In the genomic region with DNA sequence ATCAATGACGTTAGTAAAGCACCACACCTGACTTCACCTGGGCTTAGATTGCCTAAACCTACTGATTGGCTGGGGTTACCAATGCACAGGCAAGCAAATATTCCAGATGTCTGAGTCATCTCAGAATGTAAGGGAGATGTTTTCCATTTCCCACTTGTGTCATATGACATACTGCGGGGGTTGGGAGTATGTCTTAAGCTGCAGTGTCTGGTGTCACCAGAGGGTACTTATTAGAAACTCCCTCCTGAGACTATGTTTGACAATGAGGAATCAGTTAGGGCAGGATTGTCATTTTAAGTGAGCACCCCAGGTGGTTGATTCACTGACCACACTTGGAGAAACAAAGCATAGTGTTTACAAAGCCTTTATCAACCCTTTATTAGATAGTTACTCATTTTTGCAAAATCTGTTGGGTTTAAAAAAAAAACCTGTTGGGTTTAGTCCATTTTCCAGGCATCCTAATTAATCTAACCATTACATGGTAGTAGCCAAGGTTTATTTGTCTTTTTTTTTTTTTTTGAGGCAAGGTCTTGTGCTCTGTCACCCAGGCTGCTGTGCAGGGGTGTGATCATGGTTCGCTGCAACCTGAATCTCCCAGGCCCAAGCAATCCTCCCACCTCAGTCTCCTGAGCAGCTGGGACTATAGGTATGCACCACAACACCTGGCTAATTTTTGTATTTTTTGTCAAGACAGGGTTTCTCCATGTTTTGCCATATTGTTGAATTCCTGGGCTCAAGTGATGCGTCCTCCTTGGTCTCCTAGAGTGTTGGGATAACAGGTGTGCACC, we compare ENCODE assay signal across 8 cellular contexts.
DNase-seq lines count a peak whose midpoint lies in the region; TF ChIP-seq lines count a peak whose summit lies in the region.

No MANE protein-coding gene starts in this region.

- H3K4me2 ChIP-seq in osteoblast (ENCODE audit: insufficient read depth, low read length) = peak overlapping the region; percentile 30

- H3K4me3 ChIP-seq in cardiac fibroblast (replicated peaks in 1 of 2; ENCODE audit: low read depth in 2 of 2, low read length in 2 of 2) (no peak overlapping the region), osteoblast (ENCODE audit: insufficient read depth, low read length) (no peak overlapping the region)

- H3K4me3 Mint-ChIP-seq in T-helper 2 cell treated with Interferon-gamma antibody and Interleukin-4, amounts not matched to agents 5 μg/mL and 100 μg/mL, for 36 hours = no peak overlapping the region

- no peak overlapping the region for H3K27ac Mint-ChIP-seq in T-helper 2 cell treated with Interferon-gamma antibody and Interleukin-4, amounts not matched to agents 5 μg/mL and 100 μg/mL, for 36 hours

- DNase-seq in NCI-H82 (lab: John Stamatoyannopoulos, UW) = peak; percentile 67
- DNase-seq in NCI-H82 treated with DMSO at 0.1 percent for 48 hours (lab: John Stamatoyannopoulos, UW; ENCODE audit: unreplicated experiment) = no peak
- DNase-seq in NCI-H2107 treated with DMSO at 0.1 percent for 48 hours (lab: John Stamatoyannopoulos, UW; ENCODE audit: unreplicated experiment) = peak; percentile 30
- peak; percentile 51 to 80 for DNase-seq in cardiac fibroblast (ENCODE audit: low read depth in 2 of 2)
- DNase-seq in osteoblast (ENCODE audit: insufficient read length, low spot score, missing footprints) = no peak
- DNase-seq in T-helper 2 cell treated with Interferon-gamma antibody and Interleukin-4, amounts not matched to agents 5 μg/mL and 100 μg/mL, for 36 hours (ENCODE audit: low spot score) = no peak
- no peak for DNase-seq in NCI-H187 (lab: John Stamatoyannopoulos, UW)
- no peak for DNase-seq in NCI-H187 treated with DMSO at 0.1 percent for 48 hours (lab: John Stamatoyannopoulos, UW)

- H3K79me2 ChIP-seq in osteoblast (ENCODE audit: insufficient read depth, low read length) = peaks cover 70% of the 10 kb centered on the region

- no peaks in the 10 kb centered on the region for H3K27me3 Mint-ChIP-seq in T-helper 2 cell treated with Interferon-gamma antibody and Interleukin-4, amounts not matched to agents 5 μg/mL and 100 μg/mL, for 36 hours (ENCODE audit: low read depth)

- H3K4me1 Mint-ChIP-seq in T-helper 2 cell treated with Interferon-gamma antibody and Interleukin-4, amounts not matched to agents 5 μg/mL and 100 μg/mL, for 36 hours (ENCODE audit: low read depth) = peaks cover 40% of the 10 kb centered on the region

- H3K9me3 Mint-ChIP-seq in T-helper 2 cell treated with Interferon-gamma antibody and Interleukin-4, amounts not matched to agents 5 μg/mL and 100 μg/mL, for 36 hours = peaks cover 1% of the 10 kb centered on the region

- H3K27ac ChIP-seq in osteoblast (ENCODE audit: low read depth, low read length) = peak overlapping the region; percentile 57

- no peaks in the 10 kb centered on the region for H4K20me1 ChIP-seq in osteoblast (ENCODE audit: insufficient read depth, low read length)

- no peak overlapping the region for H2AFZ ChIP-seq in osteoblast (ENCODE audit: low read length)

- peaks cover 68% of the 10 kb centered on the region for H3K4me1 ChIP-seq in osteoblast (ENCODE audit: insufficient read depth, low read length)

- H3K27me3 ChIP-seq in osteoblast (ENCODE audit: insufficient read depth, low read length) = no peaks in the 10 kb centered on the region

- H3K36me3 Mint-ChIP-seq in T-helper 2 cell treated with Interferon-gamma antibody and Interleukin-4, amounts not matched to agents 5 μg/mL and 100 μg/mL, for 36 hours (ENCODE audit: low read depth) = peaks cover 55% of the 10 kb centered on the region

- TF ChIP-seq CTCF in cardiac fibroblast (IDR thresholded peaks at IDR 0.05; ENCODE audit: low read depth, low read length) (no peak), osteoblast (IDR thresholded peaks at IDR 0.05; ENCODE audit: extremely low read depth, low read depth, low read length) (no peak)

- H3K9me3 ChIP-seq in osteoblast (ENCODE audit: low read depth, low read length) = no peaks in the 10 kb centered on the region

- H3K36me3 ChIP-seq in osteoblast (ENCODE audit: insufficient read depth, low read length) = no peaks in the 10 kb centered on the region

Comparison
In these comparisons a context has a peak if more than half of its experiments do, and no peak if none do; other contexts are left out.
1. DNase-seq: peak in NCI-H82 (single experiment), NCI-H2107 treated with DMSO at 0.1 percent for 48 hours (single experiment) and cardiac fibroblast (2 of 2); none in NCI-H82 treated with DMSO at 0.1 percent for 48 hours (single experiment), osteoblast (single experiment), T-helper 2 cell treated with Interferon-gamma antibody and Interleukin-4, amounts not matched to agents 5 μg/mL and 100 μg/mL, for 36 hours (single experiment), NCI-H187 (0 of 2) and NCI-H187 treated with DMSO at 0.1 percent for 48 hours (single experiment).